In the genomic region with DNA sequence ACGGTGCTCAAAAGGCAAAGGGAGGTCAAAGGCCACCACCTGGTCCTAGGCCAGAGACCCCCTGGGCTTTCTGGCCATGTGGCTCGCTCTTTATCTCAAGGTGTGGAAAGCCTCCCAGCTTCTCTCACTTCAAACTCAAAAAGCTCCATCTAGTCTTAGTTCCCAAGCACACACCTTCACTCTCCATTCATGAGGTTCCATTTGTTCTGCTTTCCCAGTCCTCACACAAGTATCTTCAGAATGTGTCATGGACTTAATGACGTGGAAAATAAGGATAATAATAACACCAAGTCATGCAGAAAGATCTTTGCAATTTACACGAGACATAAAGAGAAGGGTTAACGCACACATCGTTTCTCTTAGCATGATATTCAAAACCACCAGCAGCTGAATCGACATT, we compare ENCODE assay signal across 24 cellular contexts.
"Had no signal": no experiment of that assay in that cellular context is flagged by ENCODE, and none has a peak within 500 bp of the region (broad histone marks: within the 10 kb centered on the region; RNA-seq: fewer than 3 reads in every experiment).

No MANE protein-coding gene starts in this region.

- H3K4me1 ChIP-seq: breast epithelium had no signal

- H3K9me3 Mint-ChIP-seq: activated CD4-positive, alpha-beta memory T cell treated with anti-CD3 and anti-CD28 coated beads for 36 hours; activated naive CD4-positive, alpha-beta T cell treated with anti-CD3 and anti-CD28 coated beads for 36 hours; activated T-cell treated with anti-CD3 and anti-CD28 coated beads, Interleukin-2, amount 50 U/mL, for 72 hours; effector memory CD8-positive, alpha-beta T cell; memory B cell; neural crest cell had no signal

- H3K27ac ChIP-seq: breast epithelium, colonic mucosa, dorsolateral prefrontal cortex, esophagus muscularis mucosa, spleen, upper lobe of right lung had no signal

- H3K27me3 Mint-ChIP-seq: activated CD4-positive, alpha-beta memory T cell treated with anti-CD3 and anti-CD28 coated beads for 36 hours; effector memory CD8-positive, alpha-beta T cell; memory B cell had no signal

- H3K4me3 ChIP-seq: breast epithelium, colonic mucosa, dorsolateral prefrontal cortex, esophagus muscularis mucosa, mucosa of descending colon, spleen, upper lobe of right lung had no signal

- H3K4me3 Mint-ChIP-seq: activated CD4-positive, alpha-beta memory T cell treated with anti-CD3 and anti-CD28 coated beads for 36 hours; activated naive CD4-positive, alpha-beta T cell treated with anti-CD3 and anti-CD28 coated beads for 36 hours; activated T-cell treated with anti-CD3 and anti-CD28 coated beads, Interleukin-2, amount 50 U/mL, for 72 hours; effector memory CD8-positive, alpha-beta T cell; memory B cell; neural crest cell; T-helper 17 cell had no signal

- H3K36me3 Mint-ChIP-seq: activated CD4-positive, alpha-beta memory T cell treated with anti-CD3 and anti-CD28 coated beads for 36 hours had no signal

- H3K27me3 ChIP-seq: breast epithelium, colonic mucosa, esophagus muscularis mucosa, upper lobe of right lung had no signal

- H3K36me3 ChIP-seq: breast epithelium, colonic mucosa, esophagus muscularis mucosa, spleen, upper lobe of right lung had no signal

- H3K9me3 ChIP-seq: breast epithelium, colonic mucosa, esophagus muscularis mucosa, mucosa of descending colon, spleen, upper lobe of right lung had no signal

- DNase-seq: activated CD4-positive, alpha-beta memory T cell treated with anti-CD3 and anti-CD28 coated beads for 36 hours; activated CD4-positive, alpha-beta T cell treated with anti-CD3 and anti-CD28 coated beads for 48 hours; activated CD4-positive, CD25-positive, alpha-beta regulatory T cell; activated effector memory CD4-positive, alpha-beta T cell treated with Interleukin-2 at 50 U/mL for 16 hours; activated naive CD4-positive, alpha-beta T cell treated with anti-CD3 and anti-CD28 coated beads for 36 hours; activated T-cell treated with anti-CD3 and anti-CD28 coated beads, Interleukin-2, amount 50 U/mL, for 72 hours; anterior cingulate cortex; colonic mucosa; dorsolateral prefrontal cortex; effector memory CD8-positive, alpha-beta T cell; hippocampal formation; left cardiac atrium; mucosa of descending colon; occipital lobe; spleen; stimulated activated CD4-positive, alpha-beta T cell treated with anti-CD3 and anti-CD28 coated beads, Interleukin-4, amount 100 ng/mL, for 24 hours; stimulated activated naive CD4-positive, alpha-beta T cell treated with Interleukin-2 at 50 U/mL for 16 hours; SW 1271; T-helper 17 cell; upper lobe of right lung had no signal

- H3K27ac Mint-ChIP-seq: activated CD4-positive, alpha-beta memory T cell treated with anti-CD3 and anti-CD28 coated beads for 36 hours; activated naive CD4-positive, alpha-beta T cell treated with anti-CD3 and anti-CD28 coated beads for 36 hours; activated T-cell treated with anti-CD3 and anti-CD28 coated beads, Interleukin-2, amount 50 U/mL, for 72 hours; effector memory CD8-positive, alpha-beta T cell; memory B cell; T-helper 17 cell had no signal
